20 cellular contexts compared by ENCODE assay signal in the genomic region with DNA sequence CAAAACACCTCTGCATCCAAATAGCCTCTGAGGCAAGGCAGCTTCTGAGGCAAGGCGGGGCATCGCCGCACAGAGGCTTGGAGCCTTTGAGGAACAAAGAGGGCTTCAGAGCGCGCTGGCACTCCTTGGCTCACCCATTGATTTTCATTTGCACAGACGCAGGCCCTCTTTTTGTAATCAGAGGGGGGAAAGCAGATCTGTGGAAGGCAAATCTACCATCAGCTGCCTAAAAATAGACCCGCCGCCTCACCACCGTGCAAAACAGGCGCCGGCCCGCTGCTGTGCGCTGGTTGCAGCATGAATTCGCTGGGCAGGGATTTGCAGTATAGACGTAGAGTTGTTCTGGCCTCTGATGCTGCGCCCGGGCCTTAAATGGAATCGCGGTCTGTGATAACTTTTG.
DNase-seq lines count a peak whose midpoint lies in the region; ATAC-seq and TF ChIP-seq lines count a peak whose summit lies in the region.
"Had no signal": no experiment of that assay in that cellular context is flagged by ENCODE, and none has a peak within 500 bp of the region (broad histone marks: within the 10 kb centered on the region; RNA-seq: fewer than 3 reads in every experiment).

No MANE protein-coding gene starts in this region.

- intact Hi-C loops in dorsolateral prefrontal cortex (cut with DNase I), result loop anchor here (5.0 kb wide), 2 partner anchors 55 to 60 kb away; no protein-coding TSS in a partner anchor
- intact Hi-C loops in OCI-LY7 (cut with micrococcal nuclease; ENCODE audit: unreplicated experiment), result no loop called here

- no peaks in the 10 kb centered on the region for H3K4me1 Mint-ChIP-seq in naive thymus-derived CD8-positive, alpha-beta T cell
- H3K4me1 Mint-ChIP-seq: endodermal cell, nephron progenitor cell had no signal

- no TSS peak for BruUV-seq in OCI-LY7 (replicated peaks; lab: Mats Ljungman, UMichigan)

- no peak overlapping the region for H3K27ac Mint-ChIP-seq in naive thymus-derived CD8-positive, alpha-beta T cell
- H3K27ac Mint-ChIP-seq: endodermal cell, nephron progenitor cell had no signal

- H3K79me2 ChIP-seq in smooth muscle cell (ENCODE audit: low read depth) (no peaks in the 10 kb centered on the region), OCI-LY7 (ENCODE audit: insufficient read depth, low read depth, low read length) (no peaks in the 10 kb centered on the region)

- 94% methylated on average over 19 of the region's 19 CpGs for WGBS in smooth muscle cell (ENCODE audit: low lambda C conversion rate)

- no peaks in the 10 kb centered on the region for H3K36me3 Mint-ChIP-seq in naive thymus-derived CD8-positive, alpha-beta T cell

- H4K20me1 ChIP-seq in smooth muscle cell (ENCODE audit: low read depth) (no peaks in the 10 kb centered on the region), OCI-LY7 (ENCODE audit: insufficient read depth, low read length) (no peaks in the 10 kb centered on the region)
- H4K20me1 ChIP-seq: BLaER1 had no signal

- H3K9ac ChIP-seq in smooth muscle cell (ENCODE audit: low read depth), result peak overlapping the region; percentile 26
- H3K9ac ChIP-seq: BLaER1, KMS-11 had no signal

- no peak overlapping the region for H3K4me3 Mint-ChIP-seq in naive thymus-derived CD8-positive, alpha-beta T cell
- H3K4me3 Mint-ChIP-seq: endodermal cell, nephron progenitor cell had no signal

- H3K4me1 ChIP-seq in smooth muscle cell (ENCODE audit: low read depth) (no peaks in the 10 kb centered on the region), OCI-LY7 (ENCODE audit: insufficient read depth, low read length, poor library complexity, severe bottlenecking) (no peaks in the 10 kb centered on the region)
- H3K4me1 ChIP-seq: BLaER1 had no signal

- no peaks in the 10 kb centered on the region for H3K9me3 ChIP-seq in smooth muscle cell (replicated peaks; ENCODE audit: low read depth)
- H3K9me3 ChIP-seq in OCI-LY7 (ENCODE audit: low read length), result no peaks in the 10 kb centered on the region
- H3K9me3 ChIP-seq: BLaER1, stomach had no signal

- H3K27me3 ChIP-seq in dorsolateral prefrontal cortex, result no peaks in the 10 kb centered on the region
- H3K27me3 ChIP-seq in layer of hippocampus (ENCODE audit: control insufficient read depth, insufficient read depth, low read length), result no peaks in the 10 kb centered on the region
- H3K27me3 ChIP-seq in smooth muscle cell (ENCODE audit: low read depth), result no peaks in the 10 kb centered on the region
- H3K27me3 ChIP-seq: BLaER1, stomach had no signal

- CTCF ChIA-PET in OCI-LY7 (lab: Charles Lee; ENCODE audit: unreplicated experiment), result no interaction called here

- H3F3A ChIP-seq in smooth muscle cell (ENCODE audit: low read depth), result no peaks in the 10 kb centered on the region

- no peaks in the 10 kb centered on the region for H3K9me2 ChIP-seq in OCI-LY7 (ENCODE audit: insufficient read depth, low read length)

- H2AFZ ChIP-seq in smooth muscle cell (ENCODE audit: low read depth) (no peak overlapping the region), OCI-LY7 (ENCODE audit: low read length) (no peak overlapping the region)

- H3K4me2 ChIP-seq in smooth muscle cell, result peak overlapping the region; percentile 79
- H3K4me2 ChIP-seq in OCI-LY7 (ENCODE audit: low read length), result no peak overlapping the region
- H3K4me2 ChIP-seq: BLaER1, KMS-11 had no signal

- peaks cover 0 to 5% (median 2%) of the 10 kb centered on the region in 9 donors for H3K9me3 Mint-ChIP-seq in naive thymus-derived CD8-positive, alpha-beta T cell
- H3K9me3 Mint-ChIP-seq: nephron progenitor cell had no signal

- POLR2A ChIA-PET in naive thymus-derived CD8-positive, alpha-beta T cell (lab: Charles Lee), result no interaction called here
- POLR2A ChIA-PET in OCI-LY7 (lab: Charles Lee), result no interaction called here

- no peak for ATAC-seq in GM18909 (IDR thresholded peaks at IDR 0.05; ENCODE audit: poor library complexity, unreplicated experiment)
- ATAC-seq in naive thymus-derived CD8-positive, alpha-beta T cell, result no peak
- ATAC-seq: left lobe of liver had no signal

- peak; percentile 24 for DNase-seq in RPMI7951 (ENCODE audit: low read depth)
- DNase-seq in dorsolateral prefrontal cortex, result peak in 9 of 10 donors; percentile 41 to 70 (median 57)
- DNase-seq in smooth muscle cell (lab: John Stamatoyannopoulos, UW; ENCODE audit: unreplicated experiment), result no peak
- no peak for DNase-seq in naive thymus-derived CD8-positive, alpha-beta T cell
- DNase-seq in OCI-LY7 (ENCODE audit: low spot score), result no peak
- DNase-seq in RKO (ENCODE audit: low spot score), result no peak
- DNase-seq: activated effector memory CD4-positive, alpha-beta T cell treated with anti-CD3 and anti-CD28 coated beads, Interleukin-2, amount 50 U/mL, for 16 hours; endodermal cell; glutamatergic neuron; NCI-H1105 treated with DMSO at 0.1 percent for 48 hours; NCI-H2227 treated with DMSO at 0.1 percent for 48 hours; nephron progenitor cell; small intestine; stomach; WERI-Rb-1 had no signal

- H3K27me3 Mint-ChIP-seq in naive thymus-derived CD8-positive, alpha-beta T cell, result peaks cover 3 to 9% (median 7%) of the 10 kb centered on the region in 5 donors

- H3K27ac ChIP-seq in dorsolateral prefrontal cortex, result peak overlapping the region; percentile 44 to 94 (median 82)
- peak overlapping the region; percentile 15 for H3K27ac ChIP-seq in layer of hippocampus (ENCODE audit: low read depth, low read length)
- H3K27ac ChIP-seq in smooth muscle cell (ENCODE audit: low read depth), result peak overlapping the region; percentile 90
- H3K27ac ChIP-seq in OCI-LY7 (ENCODE audit: low read depth, low read length, poor library complexity, severe bottlenecking), result no peak overlapping the region
- H3K27ac ChIP-seq: BLaER1, KMS-11, WERI-Rb-1 had no signal

- TF ChIP-seq CTCF in dorsolateral prefrontal cortex (IDR thresholded peaks at IDR 0.05 in 54 of 56, conservative IDR thresholded peaks at IDR 0.05 in 2 of 56; ENCODE audit: low read depth in 1 of 56, partially characterized antibody in 56 of 56) (peak in 3 of 56 donors; percentile 4 to 30 (median 15)), smooth muscle cell (IDR thresholded peaks at IDR 0.05; ENCODE audit: borderline replicate concordance, insufficient read depth, poor library complexity, severe bottlenecking) (no peak), OCI-LY7 (conservative IDR thresholded peaks at IDR 0.05; ENCODE audit: low read length) (no peak)

- H3K36me3 ChIP-seq in smooth muscle cell (ENCODE audit: low read depth), result no peaks in the 10 kb centered on the region
- H3K36me3 ChIP-seq in OCI-LY7 (ENCODE audit: insufficient read depth, low read length), result no peaks in the 10 kb centered on the region
- H3K36me3 ChIP-seq: BLaER1, stomach, WERI-Rb-1 had no signal

- H3K4me3 ChIP-seq in dorsolateral prefrontal cortex (peak overlapping the region in 51 of 59 donors; percentile 1 to 61 (median 39)), smooth muscle cell (no peak overlapping the region), OCI-LY7 (ENCODE audit: low read depth, low read length, poor library complexity, severe bottlenecking) (no peak overlapping the region)
- H3K4me3 ChIP-seq: BLaER1, stomach had no signal

Comparison
In these comparisons a context has a peak if more than half of its experiments do, and no peak if none do; other contexts are left out.
1. DNase-seq: peak in RPMI7951 (single experiment) and dorsolateral prefrontal cortex (9 of 10); none in smooth muscle cell (single experiment), naive thymus-derived CD8-positive, alpha-beta T cell (0 of 10), OCI-LY7 (single experiment) and RKO (single experiment).
2. H3K4me3 ChIP-seq: peak in dorsolateral prefrontal cortex (51 of 59); none in smooth muscle cell (single experiment) and OCI-LY7 (single experiment).